Comparison of ENCODE assay signal across 8 cellular contexts in genomic region chr16:20740901-20741491, GRCh38.
DNase-seq lines count a peak whose midpoint lies in the region; ATAC-seq and TF ChIP-seq lines count a peak whose summit lies in the region.

No MANE protein-coding gene starts in this region.

- POLR2A ChIA-PET in AG04449 (lab: Yijun Ruan, JAX) = interaction anchor here (0.8 kb wide), 1 partner anchor 560 kb away, joined by 4 read pairs; no protein-coding TSS in a partner anchor

- H3K4me3 ChIP-seq in AG04449 (ENCODE audit: low read depth, low read length) (peak overlapping the region; percentile 100), cardiac fibroblast (replicated peaks in 1 of 2; ENCODE audit: low read depth in 2 of 2, low read length in 2 of 2) (peak overlapping the region; percentile 83 to 100)

- CTCF ChIA-PET in AG04449 (lab: Yijun Ruan, JAX) = interaction anchor here (1.0 to 1.2 kb wide), 2 partner anchors 8 to 10 kb away, joined by 3 to 4 read pairs; no protein-coding TSS in a partner anchor

- ATAC-seq in GM18868 (IDR thresholded peaks at IDR 0.05; ENCODE audit: unreplicated experiment) = peak; percentile 83
- peak; percentile 80 for ATAC-seq in HG03097 (IDR thresholded peaks at IDR 0.05; ENCODE audit: low FRiP score, unreplicated experiment)

- DNase-seq in AG04449 (ENCODE audit: low read depth, low spot score) (no peak), NCI-H2227 treated with DMSO at 0.1 percent for 48 hours (lab: John Stamatoyannopoulos, UW) (peak; percentile 76), cardiac fibroblast (ENCODE audit: low read depth in 2 of 2) (peak; percentile 76 to 83), iris pigment epithelial cell (ENCODE audit: low read depth) (peak; percentile 77)
- peak; percentile 67 to 88 (median 80) for DNase-seq in activated CD4-positive, CD25-positive, alpha-beta regulatory T cell (lab: John Stamatoyannopoulos, UW)
- peak; percentile 88 for DNase-seq in stimulated activated CD4-positive, alpha-beta T cell treated with anti-CD3 and anti-CD28 coated beads, Interleukin-12 subunit alpha, Interleukin-12 subunit beta, amount 100 ng/mL, for 4 hours

- TF ChIP-seq CTCF in AG04449 (IDR thresholded peaks at IDR 0.05; ENCODE audit: insufficient read depth, low read length, missing control alignments) = no peak
- TF ChIP-seq CTCF in cardiac fibroblast (IDR thresholded peaks at IDR 0.05; ENCODE audit: low read depth, low read length) = no peak
